Comparison of ENCODE assay signal across 8 cellular contexts in genomic region chr12:64608901-64609542, GRCh38. TPM values are rescaled to one million over a fixed set of nuclear protein-coding genes. Genes with fewer than 3 reads are reported as not detected.
DNase-seq lines count a peak whose midpoint lies in the region; ATAC-seq, FAIRE-seq and TF ChIP-seq lines count a peak whose summit lies in the region.

No MANE protein-coding gene starts in this region.

- H3K27me3 Mint-ChIP-seq in CD4-positive, alpha-beta memory T cell: no peaks in the 10 kb centered on the region
- no peaks in the 10 kb centered on the region for H3K27me3 Mint-ChIP-seq in activated naive CD4-positive, alpha-beta T cell treated with anti-CD3 and anti-CD28 coated beads, Interleukin-2, amount 10 ng/mL, durations not matched to agents 7 days and 5 days

- peak; percentile 23 for ATAC-seq in HG03521 (IDR thresholded peaks at IDR 0.05; ENCODE audit: unreplicated experiment)

- TF ChIP-seq CTCF in left ventricle myocardium inferior (IDR thresholded peaks at IDR 0.05; ENCODE audit: borderline replicate concordance): no peak

- H3K36me3 Mint-ChIP-seq in CD4-positive, alpha-beta memory T cell: peaks cover 5 to 35% of the 10 kb centered on the region in 2 donors
- peaks cover 24% of the 10 kb centered on the region for H3K36me3 Mint-ChIP-seq in activated naive CD4-positive, alpha-beta T cell treated with anti-CD3 and anti-CD28 coated beads, Interleukin-2, amount 10 ng/mL, durations not matched to agents 7 days and 5 days

- H3K36me3 ChIP-seq in CD4-positive, alpha-beta memory T cell (ENCODE audit: insufficient read depth, low read length): no peaks in the 10 kb centered on the region
- no peaks in the 10 kb centered on the region for H3K36me3 ChIP-seq in left ventricle myocardium inferior

- intact Hi-C loops in CD4-positive, alpha-beta memory T cell (cut with micrococcal nuclease): loop anchor here (1.0 to 5.0 kb wide), 7 partner anchors 10 to 207 kb away; partner anchors contain the start of genes GNS and XPOT
- intact Hi-C loops in left ventricle myocardium inferior (cut with micrococcal nuclease): no loop called here

- H3K4me3 ChIP-seq in CD4-positive, alpha-beta memory T cell (ENCODE audit: low read length in 2 of 2): peak overlapping the region; percentile 45 to 76
- H3K4me3 ChIP-seq in left ventricle myocardium inferior: peak overlapping the region; percentile 98

- H3K4me1 ChIP-seq in CD4-positive, alpha-beta memory T cell (ENCODE audit: insufficient read depth, low read length): peaks cover 29% of the 10 kb centered on the region
- H3K4me1 ChIP-seq in left ventricle myocardium inferior: peaks cover 47% of the 10 kb centered on the region

- peak; percentile 49 to 74 (median 56) for DNase-seq in CD4-positive, alpha-beta memory T cell
- DNase-seq in GM19238 (ENCODE audit: insufficient read length, low spot score) (peak; percentile 47), RCC 7860 (ENCODE audit: low spot score) (peak; percentile 65), left ventricle myocardium inferior (no peak), retina (peak; percentile 59)
- peak; percentile 56 for DNase-seq in activated naive CD4-positive, alpha-beta T cell treated with anti-CD3 and anti-CD28 coated beads, Interleukin-2, amount 10 ng/mL, durations not matched to agents 7 days and 5 days
- no peak for DNase-seq in effector CD8-positive, alpha-beta T cell (lab: John Stamatoyannopoulos, UW)

- no peaks in the 10 kb centered on the region for H3K9me3 Mint-ChIP-seq in CD4-positive, alpha-beta memory T cell
- H3K9me3 Mint-ChIP-seq in activated naive CD4-positive, alpha-beta T cell treated with anti-CD3 and anti-CD28 coated beads, Interleukin-2, amount 10 ng/mL, durations not matched to agents 7 days and 5 days: no peaks in the 10 kb centered on the region

- no peaks in the 10 kb centered on the region for H3K9me3 ChIP-seq in CD4-positive, alpha-beta memory T cell (ENCODE audit: control insufficient read depth in 1 of 2, low read length in 2 of 2)
- no peaks in the 10 kb centered on the region for H3K9me3 ChIP-seq in left ventricle myocardium inferior (replicated peaks)

- peak overlapping the region; percentile 88 for H3K27ac ChIP-seq in CD4-positive, alpha-beta memory T cell (ENCODE audit: low read depth, low read length)
- H3K27ac ChIP-seq in left ventricle myocardium inferior (replicated peaks): peak overlapping the region; percentile 98

- H3K4me3 Mint-ChIP-seq in CD4-positive, alpha-beta memory T cell: peak overlapping the region; percentile 88 to 99 (median 94)
- peak overlapping the region; percentile 79 for H3K4me3 Mint-ChIP-seq in activated naive CD4-positive, alpha-beta T cell treated with anti-CD3 and anti-CD28 coated beads, Interleukin-2, amount 10 ng/mL, durations not matched to agents 7 days and 5 days

- CTCF ChIA-PET in CD4-positive, alpha-beta memory T cell (lab: Charles Lee; ENCODE audit: partially characterized antibody): interaction anchor here (0.8 to 5.5 kb wide), 23 partner anchors 8 to 92 kb away, joined by 3 to 87 read pairs (median 8); no protein-coding TSS in a partner anchor
- CTCF ChIA-PET in activated naive CD4-positive, alpha-beta T cell treated with anti-CD3 and anti-CD28 coated beads, Interleukin-2, amount 10 ng/mL, durations not matched to agents 7 days and 5 days (lab: Charles Lee): interaction anchor here (0.9 to 3.0 kb wide), 9 partner anchors 15 to 92 kb away, joined by 3 to 23 read pairs (median 5); no protein-coding TSS in a partner anchor

- peak overlapping the region; percentile 92 to 98 (median 96) for H3K27ac Mint-ChIP-seq in CD4-positive, alpha-beta memory T cell
- peak overlapping the region; percentile 97 for H3K27ac Mint-ChIP-seq in activated naive CD4-positive, alpha-beta T cell treated with anti-CD3 and anti-CD28 coated beads, Interleukin-2, amount 10 ng/mL, durations not matched to agents 7 days and 5 days

- FAIRE-seq in RCC 7860 (lab: Jason Lieb, UNC): peak; percentile 37

- no peaks in the 10 kb centered on the region for H3K27me3 ChIP-seq in CD4-positive, alpha-beta memory T cell (ENCODE audit: insufficient read depth, low read length)
- H3K27me3 ChIP-seq in left ventricle myocardium inferior (ENCODE audit: low read depth): no peaks in the 10 kb centered on the region

- peaks cover 21 to 53% (median 31%) of the 10 kb centered on the region in 4 donors for H3K4me1 Mint-ChIP-seq in CD4-positive, alpha-beta memory T cell
- H3K4me1 Mint-ChIP-seq in activated naive CD4-positive, alpha-beta T cell treated with anti-CD3 and anti-CD28 coated beads, Interleukin-2, amount 10 ng/mL, durations not matched to agents 7 days and 5 days: peaks cover 32% of the 10 kb centered on the region

- POLR2A ChIA-PET in CD4-positive, alpha-beta memory T cell (lab: Charles Lee; ENCODE audit: partially characterized antibody): interaction anchor here (0.5 to 12.2 kb wide), 28 partner anchors 9 to 145 kb away, joined by 3 to 334 read pairs (median 6); no protein-coding TSS in a partner anchor

RNA-seq across cellular contexts. Expression of gene RASSF3, which starts 1.3 kb away (rescaled TPM):
- 100 to 1,000 TPM; 159 TPM for total RNA-seq in CD4-positive, alpha-beta memory T cell
- 10 to 100 TPM in 1 of 2 donors, 1 to 10 TPM in 1; 5.2 to 12.3 TPM for polyA plus RNA-seq in CD4-positive, alpha-beta memory T cell
- total RNA-seq in left ventricle myocardium inferior: 102 TPM

Comparison
In these comparisons a context has a peak if more than half of its experiments do, and no peak if none do; other contexts are left out.
1. DNase-seq: peak in CD4-positive, alpha-beta memory T cell (5 of 5), GM19238 (single experiment), RCC 7860 (single experiment), activated naive CD4-positive, alpha-beta T cell treated with anti-CD3 and anti-CD28 coated beads, Interleukin-2, amount 10 ng/mL, durations not matched to agents 7 days and 5 days (single experiment) and retina (single experiment); none in left ventricle myocardium inferior (single experiment) and effector CD8-positive, alpha-beta T cell (single experiment).